In the genomic region with DNA sequence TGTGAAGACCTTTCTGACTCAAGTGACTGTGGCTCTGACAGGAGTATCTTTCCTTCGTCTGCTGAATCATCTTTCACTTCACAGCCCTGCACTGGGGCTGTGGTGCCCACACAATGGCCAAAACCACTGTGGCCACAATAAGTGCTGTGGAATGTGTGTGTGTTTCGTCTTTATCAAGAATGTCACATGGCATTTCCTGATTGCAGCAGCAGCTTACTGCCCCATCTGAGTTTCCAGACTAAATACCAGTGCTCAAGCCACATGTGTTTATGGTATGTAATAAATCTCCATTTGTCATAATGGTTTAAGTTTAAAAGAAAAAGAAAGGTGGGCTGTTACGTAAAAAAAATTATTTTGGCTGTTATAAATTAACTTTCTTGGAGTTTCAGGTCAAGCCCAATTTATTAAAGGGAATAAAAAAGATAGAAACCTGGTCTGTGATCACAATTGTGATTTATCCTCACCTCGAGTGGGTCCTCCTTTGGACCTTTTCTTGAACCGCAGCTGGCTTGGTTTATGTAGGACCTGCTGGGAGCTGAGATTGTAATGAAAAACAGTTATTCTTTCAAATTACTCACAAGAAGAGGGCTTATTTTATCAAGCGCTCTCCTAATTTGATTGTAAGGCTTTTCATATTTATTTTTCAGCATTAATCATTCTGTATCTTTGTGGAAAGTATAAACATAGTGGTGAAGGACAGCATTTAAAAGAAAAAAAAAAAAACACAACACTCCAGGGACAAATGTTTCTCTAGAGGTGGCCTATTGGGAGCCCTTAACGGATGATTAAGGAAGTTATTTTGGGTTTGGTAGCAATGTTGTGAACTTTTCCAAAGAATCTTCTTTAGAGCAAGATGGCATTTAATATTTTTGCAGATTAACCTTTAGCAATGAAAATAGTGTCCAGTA, we compare ENCODE assay signal across 10 cellular contexts.
DNase-seq lines count a peak whose midpoint lies in the region; ATAC-seq, FAIRE-seq and TF ChIP-seq lines count a peak whose summit lies in the region.
"Had no signal": no experiment of that assay in that cellular context is flagged by ENCODE, and none has a peak within 500 bp of the region (broad histone marks: within the 10 kb centered on the region; RNA-seq: fewer than 3 reads in every experiment).

No MANE protein-coding gene starts in this region.

- peaks cover 2% of the 10 kb centered on the region in 2 donors for H3K9me3 Mint-ChIP-seq in activated T-cell treated with anti-CD3 and anti-CD28 coated beads, Interleukin-2, amount 50 U/mL, for 72 hours

- H3K4me3 ChIP-seq in fibroblast of lung (replicated peaks in 1 of 4; ENCODE audit: control extremely low read depth in 1 of 4, insufficient read depth in 1 of 4, low read depth in 3 of 4, low read length in 4 of 4) = no peak overlapping the region
- H3K4me3 ChIP-seq in smooth muscle cell = no peak overlapping the region

- no peaks in the 10 kb centered on the region for H3K79me2 ChIP-seq in fibroblast of lung (ENCODE audit: control insufficient read depth, insufficient read depth, low read length)
- H3K79me2 ChIP-seq in smooth muscle cell (ENCODE audit: low read depth) = no peaks in the 10 kb centered on the region

- no peaks in the 10 kb centered on the region for H4K20me1 ChIP-seq in fibroblast of lung (ENCODE audit: control insufficient read depth, extremely low read depth, insufficient read depth, low read length)
- H4K20me1 ChIP-seq in smooth muscle cell (ENCODE audit: low read depth) = no peaks in the 10 kb centered on the region

- H3K9ac ChIP-seq in fibroblast of lung (ENCODE audit: insufficient read depth, low read length) (no peak overlapping the region), smooth muscle cell (ENCODE audit: low read depth) (no peak overlapping the region)

- H3K4me1 ChIP-seq in fibroblast of lung (ENCODE audit: control insufficient read depth, extremely low read depth, insufficient read depth, low read length) (no peaks in the 10 kb centered on the region), smooth muscle cell (ENCODE audit: low read depth) (peaks cover 37% of the 10 kb centered on the region)

- H3K27me3 ChIP-seq in fibroblast of lung (ENCODE audit: control insufficient read depth, insufficient read depth, low read length) (no peaks in the 10 kb centered on the region), smooth muscle cell (ENCODE audit: low read depth) (no peaks in the 10 kb centered on the region)
- H3K27me3 ChIP-seq: neutrophil had no signal

- no peak for ATAC-seq in activated T-cell treated with anti-CD3 and anti-CD28 coated beads, Interleukin-2, amount 50 U/mL, for 72 hours (replicated peaks in 1 of 2)

- no peaks in the 10 kb centered on the region for H3K9me3 ChIP-seq in fibroblast of lung (ENCODE audit: control insufficient read depth, insufficient read depth, low read depth, low read length)
- H3K9me3 ChIP-seq in smooth muscle cell (replicated peaks; ENCODE audit: low read depth) = peaks cover 8% of the 10 kb centered on the region
- H3K9me3 ChIP-seq: neutrophil had no signal

- H3K36me3 Mint-ChIP-seq in activated T-cell treated with anti-CD3 and anti-CD28 coated beads, Interleukin-2, amount 50 U/mL, for 72 hours (ENCODE audit: insufficient read depth in 2 of 2) = no peaks in the 10 kb centered on the region

- H3K27ac ChIP-seq in fibroblast of lung (ENCODE audit: insufficient read depth, low read length) = no peak overlapping the region
- peak overlapping the region; percentile 64 for H3K27ac ChIP-seq in smooth muscle cell (ENCODE audit: low read depth)
- H3K27ac ChIP-seq: neutrophil had no signal

- H3F3A ChIP-seq in smooth muscle cell (ENCODE audit: low read depth) = peaks cover 24% of the 10 kb centered on the region

- H2AFZ ChIP-seq in fibroblast of lung (ENCODE audit: low read length) (no peak overlapping the region), smooth muscle cell (ENCODE audit: low read depth) (no peak overlapping the region)

- no peak overlapping the region for H3K4me3 Mint-ChIP-seq in activated T-cell treated with anti-CD3 and anti-CD28 coated beads, Interleukin-2, amount 50 U/mL, for 72 hours

- no peak for TF ChIP-seq CTCF in fibroblast of lung (conservative IDR thresholded peaks at IDR 0.05 in 1 of 2, IDR thresholded peaks at IDR 0.05 in 1 of 2; ENCODE audit: low read depth in 1 of 2, low read length in 2 of 2)
- no peak for TF ChIP-seq CTCF in smooth muscle cell (IDR thresholded peaks at IDR 0.05; ENCODE audit: borderline replicate concordance, insufficient read depth, poor library complexity, severe bottlenecking)

- H3K27ac Mint-ChIP-seq in activated T-cell treated with anti-CD3 and anti-CD28 coated beads, Interleukin-2, amount 50 U/mL, for 72 hours = no peak overlapping the region

- H3K36me3 ChIP-seq in fibroblast of lung (ENCODE audit: control insufficient read depth, insufficient read depth, low read length) (no peaks in the 10 kb centered on the region), smooth muscle cell (ENCODE audit: low read depth) (no peaks in the 10 kb centered on the region)
- H3K36me3 ChIP-seq: neutrophil had no signal

- no peak for DNase-seq in GM19239 (ENCODE audit: insufficient read length, low spot score)
- DNase-seq in RCC 7860 (ENCODE audit: low spot score) = peak; percentile 94
- peak; percentile 58 to 98 for DNase-seq in fibroblast of lung (ENCODE audit: low read depth in 2 of 2)
- no peak for DNase-seq in smooth muscle cell (lab: John Stamatoyannopoulos, UW; ENCODE audit: unreplicated experiment)
- no peak for DNase-seq in activated CD4-positive, alpha-beta T cell treated with anti-CD3 and anti-CD28 coated beads for 48 hours
- no peak for DNase-seq in NCI-H2196 treated with DMSO at 0.1 percent for 48 hours (lab: John Stamatoyannopoulos, UW; ENCODE audit: unreplicated experiment)
- DNase-seq in retina = no peak
- DNase-seq in activated T-cell treated with anti-CD3 and anti-CD28 coated beads, Interleukin-2, amount 50 U/mL, for 72 hours = no peak
- DNase-seq: activated CD4-positive, alpha-beta T cell treated with anti-CD3 and anti-CD28 coated beads for 1 hour had no signal

- H3K4me1 Mint-ChIP-seq in activated T-cell treated with anti-CD3 and anti-CD28 coated beads, Interleukin-2, amount 50 U/mL, for 72 hours (ENCODE audit: low read depth) = no peaks in the 10 kb centered on the region

- H3K27me3 Mint-ChIP-seq in activated T-cell treated with anti-CD3 and anti-CD28 coated beads, Interleukin-2, amount 50 U/mL, for 72 hours (ENCODE audit: low read depth) = no peaks in the 10 kb centered on the region

- FAIRE-seq in GM19239 (lab: Jason Lieb, UNC) (peak; percentile 61), RCC 7860 (lab: Jason Lieb, UNC) (peak; percentile 99)

- H3K4me2 ChIP-seq in fibroblast of lung (ENCODE audit: extremely low read depth, insufficient read depth, low read length) = no peak overlapping the region
- peak overlapping the region; percentile 65 for H3K4me2 ChIP-seq in smooth muscle cell

- 27% methylated on average over 7 of the region's 7 CpGs for WGBS in smooth muscle cell (ENCODE audit: low lambda C conversion rate)

Comparison
In these comparisons a context has a peak if more than half of its experiments do, and no peak if none do; other contexts are left out.
1. DNase-seq: peak in RCC 7860 (single experiment) and fibroblast of lung (2 of 2); none in GM19239 (single experiment), smooth muscle cell (single experiment), activated CD4-positive, alpha-beta T cell treated with anti-CD3 and anti-CD28 coated beads for 48 hours (single experiment), NCI-H2196 treated with DMSO at 0.1 percent for 48 hours (single experiment), retina (single experiment) and activated T-cell treated with anti-CD3 and anti-CD28 coated beads, Interleukin-2, amount 50 U/mL, for 72 hours (0 of 2).